29 cellular contexts compared by ENCODE assay signal in the genomic region with DNA sequence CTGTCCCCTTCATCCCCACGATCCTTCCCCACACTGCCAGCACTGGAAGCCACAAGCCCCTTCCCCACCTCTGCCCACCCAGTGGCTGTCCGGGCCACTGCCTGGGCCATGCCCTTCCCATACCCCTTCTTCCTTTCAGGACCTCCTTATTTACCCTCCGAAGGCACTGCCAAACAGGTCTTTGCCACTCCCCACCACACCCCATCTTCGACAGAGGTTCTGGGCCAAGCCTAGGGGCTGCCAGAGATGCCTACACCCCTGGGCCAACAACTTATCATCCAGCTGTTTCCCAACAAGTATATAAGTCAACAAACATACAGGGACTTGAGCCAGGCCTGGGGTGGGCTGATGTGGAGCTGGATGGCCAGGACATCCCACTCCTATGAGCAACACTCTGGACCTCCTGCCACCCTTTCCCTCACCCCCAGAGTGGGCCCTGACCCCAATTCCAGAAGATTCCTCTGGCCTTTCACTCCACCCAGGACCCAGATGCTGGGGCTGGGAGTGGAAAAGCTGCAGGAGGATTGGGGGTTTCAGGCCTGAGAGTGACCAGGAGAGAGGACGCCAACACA. TPM values are rescaled to one million over a fixed set of nuclear protein-coding genes. Genes with fewer than 3 reads are reported as not detected.
DNase-seq lines count a peak whose midpoint lies in the region; ATAC-seq and TF ChIP-seq lines count a peak whose summit lies in the region.
"Had no signal": no experiment of that assay in that cellular context is flagged by ENCODE, and none has a peak within 500 bp of the region (broad histone marks: within the 10 kb centered on the region; RNA-seq: fewer than 3 reads in every experiment).

No MANE protein-coding gene starts in this region.

- no peak for ATAC-seq in stimulated activated naive B cell treated with anti-CD40 and anti-IgM and Interleukin-4, amounts not matched to agents 10 μg/mL and 1 μg/mL and 100 μg/mL, for 72 hours (replicated peaks)
- no peak for ATAC-seq in HG03442 (IDR thresholded peaks at IDR 0.05; ENCODE audit: unreplicated experiment)
- ATAC-seq: left lobe of liver, T-cell had no signal

- no peak for TF ChIP-seq CTCF in mesothelial cell of epicardium (IDR thresholded peaks at IDR 0.05; ENCODE audit: unreplicated experiment)

- DNase-seq in LoVo (ENCODE audit: low spot score) (peak; percentile 47), caudate nucleus (lab: John Stamatoyannopoulos, UW) (no peak), mesothelial cell of epicardium (ENCODE audit: low spot score in 2 of 2, unreplicated experiment in 2 of 2) (no peak), COR-L47 (lab: John Stamatoyannopoulos, UW) (no peak), SKM-1 treated with dmso at 0.1 percent for 144 hours (lab: John Stamatoyannopoulos, UW; ENCODE audit: unreplicated experiment) (no peak)
- no peak for DNase-seq in stimulated activated naive B cell treated with anti-CD40 and anti-IgM and Interleukin-4, amounts not matched to agents 10 μg/mL and 1 μg/mL and 100 μg/mL, for 72 hours
- DNase-seq: activated CD4-positive, alpha-beta T cell treated with anti-CD3 and anti-CD28 coated beads, Interleukin-2, amount 10 ng/mL, durations not matched to agents 7 days and 5 days; activated T-cell treated with anti-CD3 and anti-CD28 coated beads, Interleukin-2, amount 50 U/mL, for 24 hours; brain microvascular endothelial cell; DMS79 treated with DMSO at 0.1 percent for 48 hours; GDM1; mesendoderm; NCI-H1105; NCI-H187; NCI-H510A treated with DMSO at 0.1 percent for 48 hours; OCI-M1; stimulated activated CD4-positive, alpha-beta T cell treated with anti-CD3 and anti-CD28 coated beads, Interleukin-15, amount 100 ng/mL, for 24 hours; stimulated activated CD4-positive, alpha-beta T cell treated with anti-CD3 and anti-CD28 coated beads, Interleukin-4, amount 100 ng/mL, for 4 hours; T-cell; upper lobe of left lung had no signal

- no peaks in the 10 kb centered on the region for H3K9me3 Mint-ChIP-seq in mesothelial cell of epicardium
- no peaks in the 10 kb centered on the region for H3K9me3 Mint-ChIP-seq in stimulated activated naive B cell treated with anti-CD40 and anti-IgM and Interleukin-4, amounts not matched to agents 10 μg/mL and 1 μg/mL and 100 μg/mL, for 72 hours
- H3K9me3 Mint-ChIP-seq: activated CD4-positive, alpha-beta T cell treated with anti-CD3 and anti-CD28 coated beads, Interleukin-2, amount 10 ng/mL, durations not matched to agents 7 days and 5 days; activated T-cell treated with anti-CD3 and anti-CD28 coated beads, Interleukin-2, amount 50 U/mL, for 24 hours; IgD-negative memory B cell; T-cell had no signal

- H3K27me3 Mint-ChIP-seq in mesothelial cell of epicardium (ENCODE audit: low read depth) = peaks cover 86% of the 10 kb centered on the region
- peaks cover 40 to 42% of the 10 kb centered on the region in 2 donors for H3K27me3 Mint-ChIP-seq in stimulated activated naive B cell treated with anti-CD40 and anti-IgM and Interleukin-4, amounts not matched to agents 10 μg/mL and 1 μg/mL and 100 μg/mL, for 72 hours

- no peaks in the 10 kb centered on the region for H3K36me3 Mint-ChIP-seq in mesothelial cell of epicardium
- peaks cover 0 to 2% of the 10 kb centered on the region in 2 donors for H3K36me3 Mint-ChIP-seq in stimulated activated naive B cell treated with anti-CD40 and anti-IgM and Interleukin-4, amounts not matched to agents 10 μg/mL and 1 μg/mL and 100 μg/mL, for 72 hours
- H3K36me3 Mint-ChIP-seq: IgD-negative memory B cell, T-cell had no signal

- peaks cover 19% of the 10 kb centered on the region for H3K4me1 Mint-ChIP-seq in mesothelial cell of epicardium
- H3K4me1 Mint-ChIP-seq in stimulated activated naive B cell treated with anti-CD40 and anti-IgM and Interleukin-4, amounts not matched to agents 10 μg/mL and 1 μg/mL and 100 μg/mL, for 72 hours = peaks cover 26 to 45% of the 10 kb centered on the region in 2 donors

- H3K27ac ChIP-seq in caudate nucleus (ENCODE audit: low read depth, low read length) = peak overlapping the region; percentile 93
- H3K27ac ChIP-seq: brain microvascular endothelial cell, C4-2B, upper lobe of left lung had no signal

- H3K27ac Mint-ChIP-seq in mesothelial cell of epicardium = no peak overlapping the region
- peak overlapping the region; percentile 11 for H3K27ac Mint-ChIP-seq in stimulated activated naive B cell treated with anti-CD40 and anti-IgM and Interleukin-4, amounts not matched to agents 10 μg/mL and 1 μg/mL and 100 μg/mL, for 72 hours
- H3K27ac Mint-ChIP-seq: activated CD4-positive, alpha-beta T cell treated with anti-CD3 and anti-CD28 coated beads, Interleukin-2, amount 10 ng/mL, durations not matched to agents 7 days and 5 days; activated T-cell treated with anti-CD3 and anti-CD28 coated beads, Interleukin-2, amount 50 U/mL, for 24 hours; IgD-negative memory B cell; T-cell had no signal

- H3K4me3 Mint-ChIP-seq in mesothelial cell of epicardium = peak overlapping the region; percentile 65
- no peak overlapping the region for H3K4me3 Mint-ChIP-seq in stimulated activated naive B cell treated with anti-CD40 and anti-IgM and Interleukin-4, amounts not matched to agents 10 μg/mL and 1 μg/mL and 100 μg/mL, for 72 hours
- H3K4me3 Mint-ChIP-seq: activated CD4-positive, alpha-beta T cell treated with anti-CD3 and anti-CD28 coated beads, Interleukin-2, amount 10 ng/mL, durations not matched to agents 7 days and 5 days; activated T-cell treated with anti-CD3 and anti-CD28 coated beads, Interleukin-2, amount 50 U/mL, for 24 hours had no signal

RNA-seq across cellular contexts. Expression of gene PPP1R1B, which starts 1.5 kb away (rescaled TPM):
- total RNA-seq in mesothelial cell of epicardium = 0.58 to 0.75 TPM (median 0.75 TPM) in 3 replicates
- total RNA-seq: activated CD4-positive, alpha-beta T cell treated with anti-CD3 and anti-CD28 coated beads, Interleukin-2, amount 10 ng/mL, durations not matched to agents 7 days and 5 days; glomerular endothelial cell; osteoblast; pulmonary artery endothelial cell had no signal

RNA-seq across cellular contexts. Expression of gene STARD3, which starts 11.7 kb away (rescaled TPM):
- total RNA-seq in mesothelial cell of epicardium = 55.6 to 56.6 TPM (median 56.2 TPM) in 3 replicates

RNA-seq across cellular contexts. Expression of gene NEUROD2, which starts 17.6 kb away (rescaled TPM):
- 0.09 TPM in 1 of 3 replicates, not detected in the others for total RNA-seq in mesothelial cell of epicardium
- total RNA-seq: activated CD4-positive, alpha-beta T cell treated with anti-CD3 and anti-CD28 coated beads, Interleukin-2, amount 10 ng/mL, durations not matched to agents 7 days and 5 days; glomerular endothelial cell; left lobe of liver; osteoblast; pulmonary artery endothelial cell; SK-MEL-5; subcutaneous adipose tissue; T-cell; upper lobe of left lung had no signal

RNA-seq across cellular contexts. Expression of gene TCAP, which starts 39.9 kb away (rescaled TPM):
- 1.6 to 3.0 TPM (median 2.3 TPM) in 3 replicates for total RNA-seq in mesothelial cell of epicardium

RNA-seq across cellular contexts. Expression of gene PNMT, which starts 43.0 kb away (rescaled TPM):
- 1.7 to 2.1 TPM (median 1.7 TPM) in 3 replicates for total RNA-seq in mesothelial cell of epicardium
- total RNA-seq: glomerular endothelial cell, osteoblast, pulmonary artery endothelial cell, SK-MEL-5 had no signal
